Comparison of ENCODE assay signal across 22 cellular contexts in the genomic region with DNA sequence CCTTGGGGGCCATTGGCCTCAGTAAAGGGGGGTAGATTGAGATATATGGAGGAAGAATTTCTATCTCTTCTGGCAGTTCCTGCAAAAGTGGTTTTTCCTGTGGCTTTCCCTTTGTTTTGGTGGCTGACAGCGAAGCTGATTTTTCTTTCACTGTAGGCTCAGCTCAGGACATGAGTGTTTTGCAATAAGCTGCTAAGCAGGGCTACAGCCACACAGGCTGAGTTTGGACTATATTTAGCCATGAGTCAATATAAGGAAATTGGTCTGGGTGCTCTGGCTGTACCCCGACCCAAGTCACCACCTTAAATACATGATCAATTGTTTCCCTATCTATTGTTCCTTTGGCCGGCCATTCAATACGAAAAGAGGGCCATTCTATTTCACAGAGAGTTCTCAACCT.
DNase-seq lines count a peak whose midpoint lies in the region; ATAC-seq and TF ChIP-seq lines count a peak whose summit lies in the region.
"Had no signal": no experiment of that assay in that cellular context is flagged by ENCODE, and none has a peak within 500 bp of the region (broad histone marks: within the 10 kb centered on the region; RNA-seq: fewer than 3 reads in every experiment).

No MANE protein-coding gene starts in this region.

- TF ChIP-seq CTCF in foreskin fibroblast (IDR thresholded peaks at IDR 0.05; ENCODE audit: low read depth, low read length), result no peak

- DNase-seq in NOMO-1 (lab: John Stamatoyannopoulos, UW; ENCODE audit: unreplicated experiment in 2 of 2) (peak; percentile 3 to 27), NOMO-1 treated with dmso at 0.1 percent for 144 hours (lab: John Stamatoyannopoulos, UW; ENCODE audit: unreplicated experiment) (no peak), amniotic epithelial cell (ENCODE audit: low read depth) (peak; percentile 75), foreskin fibroblast (peak; percentile 14 to 26), SW480 (ENCODE audit: low spot score) (no peak), LoVo (ENCODE audit: low spot score) (no peak), KG1 (lab: John Stamatoyannopoulos, UW) (no peak)
- DNase-seq: activated CD4-positive, alpha-beta T cell treated with anti-CD3 and anti-CD28 coated beads for 36 hours; activated CD8-positive, alpha-beta memory T cell treated with anti-CD3 and anti-CD28 coated beads, Interleukin-2, amount 50 U/mL, for 48 hours; activated naive CD4-positive, alpha-beta T cell treated with Interleukin-2 at 50 U/mL for 16 hours; DMS53; glutamatergic neuron; HCEC 1CT; MG63; naive thymus-derived CD8-positive, alpha-beta T cell; NCI-H1930 had no signal

- no peak for ATAC-seq in GM19035 (IDR thresholded peaks at IDR 0.05; ENCODE audit: unreplicated experiment)
- ATAC-seq: activated CD4-positive, alpha-beta T cell treated with anti-CD3 and anti-CD28 coated beads for 36 hours; naive thymus-derived CD8-positive, alpha-beta T cell; stimulated activated memory B cell treated with anti-CD40 and anti-IgM and Interleukin-4, amounts not matched to agents 10 μg/mL and 1 μg/mL and 100 μg/mL, for 72 hours had no signal

- no peak overlapping the region for H3K4me3 ChIP-seq in foreskin fibroblast (ENCODE audit: low read depth in 1 of 2, low read length in 2 of 2)
- H3K4me3 ChIP-seq: lung, MG63, prostate gland, SJSA1, tibial nerve had no signal

Comparison
In these comparisons a context has a peak if more than half of its experiments do, and no peak if none do; other contexts are left out.
1. DNase-seq: peak in NOMO-1 (2 of 2), amniotic epithelial cell (single experiment) and foreskin fibroblast (2 of 2); none in NOMO-1 treated with dmso at 0.1 percent for 144 hours (single experiment), SW480 (single experiment), LoVo (single experiment) and KG1 (single experiment).